22 cellular contexts compared by ENCODE assay signal in genomic region chr11:111355101-111355500, GRCh38. TPM values are rescaled to one million over a fixed set of nuclear protein-coding genes. Genes with fewer than 3 reads are reported as not detected.
DNase-seq lines count a peak whose midpoint lies in the region; ATAC-seq, FAIRE-seq and TF ChIP-seq lines count a peak whose summit lies in the region.
"Had no signal": no experiment of that assay in that cellular context is flagged by ENCODE, and none has a peak within 500 bp of the region (broad histone marks: within the 10 kb centered on the region; RNA-seq: fewer than 3 reads in every experiment).

No MANE protein-coding gene starts in this region.

- H3K27me3 ChIP-seq in Karpas-422 (ENCODE audit: low read length), result no peaks in the 10 kb centered on the region
- H3K27me3 ChIP-seq in testis, result no peaks in the 10 kb centered on the region

- H4K20me1 ChIP-seq in Karpas-422 (ENCODE audit: insufficient read depth, low read depth, low read length), result peaks cover 71% of the 10 kb centered on the region

- H3K9me2 ChIP-seq in Karpas-422 (replicated peaks; ENCODE audit: insufficient read depth, low read length), result no peaks in the 10 kb centered on the region

- H3K9ac ChIP-seq in Karpas-422 (ENCODE audit: low read length), result no peak overlapping the region

- DNase-seq in GM12891 (ENCODE audit: insufficient read length, low spot score) (no peak), Karpas-422 (peak; percentile 70), islet precursor cell (peak; percentile 43), testis (no peak), NCI-H345 (lab: John Stamatoyannopoulos, UW) (no peak)
- DNase-seq in stimulated activated CD4-positive, alpha-beta T cell treated with anti-CD3 and anti-CD28 coated beads, Interleukin-4, amount 100 ng/mL, for 24 hours, result no peak
- DNase-seq: DMS 273 treated with DMSO at 0.1 percent for 48 hours, DND-41, H7, HFFc6, KG1, NCI-H1436, NCI-H1930, NCI-H446, SW 1271 had no signal

- no peak overlapping the region for H2AFZ ChIP-seq in Karpas-422 (ENCODE audit: low read length)

- no peak for FAIRE-seq in GM12891 (lab: Jason Lieb, UNC)
- FAIRE-seq: RCC 7860 had no signal

- no peak for ATAC-seq in GM18861 (IDR thresholded peaks at IDR 0.05; ENCODE audit: unreplicated experiment)
- ATAC-seq: Right ventricle myocardium inferior had no signal

- no peak overlapping the region for H3K27ac ChIP-seq in Karpas-422 (ENCODE audit: low read length)
- H3K27ac ChIP-seq in testis, result peak overlapping the region; percentile 59 to 83

- intact Hi-C loops in testis (cut with DNase I; ENCODE audit: low total_unique reads), result no loop called here

- no peaks in the 10 kb centered on the region for H3K9me3 ChIP-seq in Karpas-422 (ENCODE audit: low read length)
- no peaks in the 10 kb centered on the region for H3K9me3 ChIP-seq in testis

- peaks cover 5% of the 10 kb centered on the region for H3K79me2 ChIP-seq in Karpas-422 (ENCODE audit: low read length)

- no peak for TF ChIP-seq CTCF in testis (IDR thresholded peaks at IDR 0.05)

- 93% methylated on average over 5 of the region's 5 CpGs for WGBS in testis, 2 donors

- H3K4me1 ChIP-seq in Karpas-422 (ENCODE audit: low read length) (peaks cover 81% of the 10 kb centered on the region), testis (peaks cover 20% of the 10 kb centered on the region)

- no peak for TF ChIP-seq POLR2A in GM12891 (IDR thresholded peaks at IDR 0.05; ENCODE audit: low read depth, low read length)
- TF ChIP-seq POLR2A in testis (IDR thresholded peaks at IDR 0.05), result no peak

- H3K36me3 ChIP-seq in Karpas-422 (ENCODE audit: insufficient read depth, low read length) (peaks cover 98% of the 10 kb centered on the region), testis (ENCODE audit: low read depth, missing control alignments) (no peaks in the 10 kb centered on the region)

- no peak overlapping the region for H3K4me3 ChIP-seq in Karpas-422 (ENCODE audit: low read length)
- no peak overlapping the region for H3K4me3 ChIP-seq in testis

- no peak overlapping the region for H3K4me2 ChIP-seq in Karpas-422 (ENCODE audit: low read depth, low read length, poor library complexity, severe bottlenecking)

TF ChIP-seq in GM12891, 5 proteins besides CTCF, POLR2A, EP300 and RAD21:
- no peak for TF ChIP-seq SPI1 (IDR thresholded peaks at IDR 0.05; ENCODE audit: low read depth, low read length)
- TF ChIP-seq POU2F2 (IDR thresholded peaks at IDR 0.05; ENCODE audit: low read depth, low read length), result no peak
- TF ChIP-seq POLR2AphosphoS5 (IDR thresholded peaks at IDR 0.05; ENCODE audit: low read depth, low read length), result peak; percentile 21; the same call in 1 of the 2 replicates
- no peak for TF ChIP-seq TAF1 (IDR thresholded peaks at IDR 0.05; ENCODE audit: low read depth, low read length)
- no peak for TF ChIP-seq PAX5 (IDR thresholded peaks at IDR 0.05; ENCODE audit: insufficient read depth, low read length, severe bottlenecking)

RNA-seq across cellular contexts. Expression of gene POU2AF1, which starts 24.0 kb away (rescaled TPM):
- polyA plus RNA-seq in GM12891 (2012; ENCODE audit: low read depth, missing spikeins), result 136 TPM
- total RNA-seq in Karpas-422 (2014; rRNA removed; shearing (Covaris generic); ENCODE audit: low replicate concordance), result 803 and 894 TPM in 2 replicates
- 1 to 10 TPM; 2.8 to 4.6 TPM for total RNA-seq in testis
- 2.7 TPM for polyA plus RNA-seq in testis (ENCODE audit: insufficient read depth, low read depth, low replicate concordance)
- total RNA-seq: H7, HFFc6, M059J had no signal

RNA-seq across cellular contexts. Expression of gene POU2AF3, which starts 56.8 kb away (rescaled TPM):
- 0.44 TPM for polyA plus RNA-seq in GM12891 (2012; ENCODE audit: low read depth, missing spikeins)
- not detected in 2 replicates for total RNA-seq in Karpas-422 (2014; rRNA removed; shearing (Covaris generic); ENCODE audit: low replicate concordance)
- 1 to 10 TPM; 6.4 to 9.0 TPM for total RNA-seq in testis
- polyA plus RNA-seq in testis (ENCODE audit: insufficient read depth, low read depth, low replicate concordance), result 11.5 TPM
- total RNA-seq: G401, HFFc6, M059J, OCI-LY7 had no signal
- polyA plus RNA-seq: CD14-positive monocyte had no signal

Comparison
In these comparisons a context has a peak if more than half of its experiments do, and no peak if none do; other contexts are left out.
1. DNase-seq: peak in Karpas-422 (single experiment) and islet precursor cell (single experiment); none in GM12891 (single experiment), testis (single experiment), NCI-H345 (single experiment) and stimulated activated CD4-positive, alpha-beta T cell treated with anti-CD3 and anti-CD28 coated beads, Interleukin-4, amount 100 ng/mL, for 24 hours (single experiment).
2. RNA of gene POU2AF1, which starts 24.0 kb away (total RNA-seq): 803 to 894 TPM in Karpas-422; 2.8 to 4.6 TPM in testis; every median in the first group is over 100 times any median in the second.